ENCODE assay signal across 19 cellular contexts in the genomic region with DNA sequence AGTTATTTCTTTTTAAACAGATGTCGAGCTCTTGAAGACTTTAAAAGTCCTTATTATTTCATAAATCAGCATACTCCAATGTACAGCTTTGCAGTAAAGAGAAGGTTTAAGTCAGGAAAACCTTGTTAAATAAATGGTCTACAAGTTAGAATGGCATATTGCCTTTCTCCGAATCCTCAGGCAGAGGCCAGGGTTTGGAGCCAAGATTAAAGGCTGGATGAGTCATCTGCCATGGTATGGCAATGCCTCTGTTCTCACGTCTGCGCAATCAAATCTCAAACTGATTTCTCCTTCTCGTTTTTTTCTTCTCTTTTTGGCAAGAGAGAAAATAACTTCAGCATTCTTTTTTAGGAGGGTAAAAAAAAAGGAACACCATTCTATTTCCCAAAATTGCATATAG. TPM values are rescaled to one million over a fixed set of nuclear protein-coding genes. Genes with fewer than 3 reads are reported as not detected.
A peak's percentile ranks its signal among the peaks of the same experiment; 100 is the strongest.
DNase-seq lines count a peak whose midpoint lies in the region; ATAC-seq and TF ChIP-seq lines count a peak whose summit lies in the region.
"Had no signal": no experiment of that assay in that cellular context is flagged by ENCODE, and none has a peak within 500 bp of the region (broad histone marks: within the 10 kb centered on the region; RNA-seq: fewer than 3 reads in every experiment).

No MANE protein-coding gene starts in this region.

- no peak overlapping the region for H3K4me3 ChIP-seq in fibroblast of pulmonary artery (replicated peaks; ENCODE audit: low read depth, low read length)
- no peak overlapping the region for H3K4me3 ChIP-seq in neural progenitor cell
- H3K4me3 ChIP-seq: gastroesophageal sphincter, PC-9, psoas muscle, stomach had no signal

- H3K36me3 ChIP-seq in neural progenitor cell: no peaks in the 10 kb centered on the region
- H3K36me3 ChIP-seq: gastroesophageal sphincter, stomach had no signal

- TF ChIP-seq CTCF in fibroblast of pulmonary artery (IDR thresholded peaks at IDR 0.05; ENCODE audit: low read length, missing control alignments) (no peak), neural progenitor cell (IDR thresholded peaks at IDR 0.05) (no peak)

- H3F3A ChIP-seq in neural progenitor cell (ENCODE audit: low read depth): no peaks in the 10 kb centered on the region

- H2AFZ ChIP-seq in neural progenitor cell (replicated peaks): no peak overlapping the region
- H2AFZ ChIP-seq: PC-9 had no signal

- no peaks in the 10 kb centered on the region for H3K9me3 Mint-ChIP-seq in neural progenitor cell
- H3K9me3 Mint-ChIP-seq: activated CD4-positive, alpha-beta memory T cell treated with anti-CD3 and anti-CD28 coated beads, Interleukin-2, amount 10 ng/mL, durations not matched to agents 7 days and 5 days; activated T-helper 1 cell treated with anti-CD3 and anti-CD28 coated beads, Interleukin-12 subunit alpha, Interleukin-12 subunit beta, Interleukin-2, Interleukin-4 antibody, amounts not matched to agents 30 ng/mL and 10 ng/mL and 1 ng/mL, durations not matched to agents 14 hours and 24 hours and 36 hours had no signal

- peaks cover 5% of the 10 kb centered on the region for H3K4me1 Mint-ChIP-seq in neural progenitor cell
- H3K4me1 Mint-ChIP-seq: activated CD4-positive, alpha-beta memory T cell treated with anti-CD3 and anti-CD28 coated beads, Interleukin-2, amount 10 ng/mL, durations not matched to agents 7 days and 5 days; CD4-positive, alpha-beta memory T cell; natural killer cell had no signal

- H3K36me3 Mint-ChIP-seq in neural progenitor cell: no peaks in the 10 kb centered on the region
- H3K36me3 Mint-ChIP-seq: CD4-positive, alpha-beta memory T cell; natural killer cell had no signal

- no peaks in the 10 kb centered on the region for H3K4me1 ChIP-seq in neural progenitor cell
- H3K4me1 ChIP-seq: psoas muscle had no signal

- peaks cover 12% of the 10 kb centered on the region for H3K27me3 Mint-ChIP-seq in neural progenitor cell (ENCODE audit: insufficient read depth, low read depth)

- no peaks in the 10 kb centered on the region for H4K20me1 ChIP-seq in neural progenitor cell (ENCODE audit: low read depth)

- peaks cover 24% of the 10 kb centered on the region for H3K27me3 ChIP-seq in neural progenitor cell

- no peak overlapping the region for H3K4me2 ChIP-seq in neural progenitor cell
- H3K4me2 ChIP-seq: KMS-11, PC-9 had no signal

- no peak overlapping the region for H3K27ac Mint-ChIP-seq in neural progenitor cell
- H3K27ac Mint-ChIP-seq: activated CD4-positive, alpha-beta memory T cell treated with anti-CD3 and anti-CD28 coated beads, Interleukin-2, amount 10 ng/mL, durations not matched to agents 7 days and 5 days; activated T-helper 1 cell treated with anti-CD3 and anti-CD28 coated beads, Interleukin-12 subunit alpha, Interleukin-12 subunit beta, Interleukin-2, Interleukin-4 antibody, amounts not matched to agents 30 ng/mL and 10 ng/mL and 1 ng/mL, durations not matched to agents 14 hours and 24 hours and 36 hours; CD4-positive, alpha-beta memory T cell; natural killer cell had no signal

- ATAC-seq in HG03196 (IDR thresholded peaks at IDR 0.05; ENCODE audit: unreplicated experiment): no peak
- ATAC-seq: gastroesophageal sphincter, natural killer cell, psoas muscle had no signal

- H3K27ac ChIP-seq in neural progenitor cell: no peak overlapping the region
- H3K27ac ChIP-seq: KMS-11, PC-9, psoas muscle, stomach, VCaP had no signal

- no peaks in the 10 kb centered on the region for H3K79me2 ChIP-seq in neural progenitor cell (ENCODE audit: low read depth)

- peak; percentile 65 for DNase-seq in A172 (ENCODE audit: low spot score)
- peak; percentile 39 for DNase-seq in LoVo (ENCODE audit: low spot score)
- peak; percentile 25 for DNase-seq in SW480 (ENCODE audit: low spot score)
- DNase-seq in fibroblast of pulmonary artery (ENCODE audit: low read depth): peak; percentile 20
- no peak for DNase-seq in neural progenitor cell (ENCODE audit: low spot score)
- no peak for DNase-seq in NCI-H1105 (lab: John Stamatoyannopoulos, UW)
- DNase-seq in middle frontal gyrus (ENCODE audit: extremely low spot score, low spot score): no peak
- DNase-seq: activated CD4-positive, alpha-beta memory T cell treated with anti-CD3 and anti-CD28 coated beads, Interleukin-2, amount 10 ng/mL, durations not matched to agents 7 days and 5 days; CD4-positive, alpha-beta memory T cell; natural killer cell; NCI-H1694 treated with DMSO at 0.1 percent for 48 hours; PC-9; psoas muscle; stomach had no signal

- H3K9ac ChIP-seq in neural progenitor cell: no peak overlapping the region
- H3K9ac ChIP-seq: KMS-11 had no signal

- no peak overlapping the region for H3K4me3 Mint-ChIP-seq in neural progenitor cell
- H3K4me3 Mint-ChIP-seq: activated CD4-positive, alpha-beta memory T cell treated with anti-CD3 and anti-CD28 coated beads, Interleukin-2, amount 10 ng/mL, durations not matched to agents 7 days and 5 days; activated T-helper 1 cell treated with anti-CD3 and anti-CD28 coated beads, Interleukin-12 subunit alpha, Interleukin-12 subunit beta, Interleukin-2, Interleukin-4 antibody, amounts not matched to agents 30 ng/mL and 10 ng/mL and 1 ng/mL, durations not matched to agents 14 hours and 24 hours and 36 hours; CD4-positive, alpha-beta memory T cell; natural killer cell had no signal

- H3K9me3 ChIP-seq in neural progenitor cell (ENCODE audit: low read depth): no peaks in the 10 kb centered on the region
- H3K9me3 ChIP-seq: gastroesophageal sphincter, psoas muscle, stomach had no signal

RNA-seq across cellular contexts. Expression of a gene that starts 5.6 kb away (rescaled TPM):
- total RNA-seq in A172 (2014; rRNA removed; shearing (Covaris generic)): 0.02 TPM in 1 of 2 replicates, not detected in the other
- total RNA-seq in neural progenitor cell (ENCODE audit: low replicate concordance): 0.26 and 0.77 TPM in 2 replicates
- total RNA-seq: activated CD4-positive, alpha-beta memory T cell treated with anti-CD3 and anti-CD28 coated beads, Interleukin-2, amount 10 ng/mL, durations not matched to agents 7 days and 5 days; activated T-helper 1 cell treated with anti-CD3 and anti-CD28 coated beads, Interleukin-12 subunit alpha, Interleukin-12 subunit beta, Interleukin-2, Interleukin-4 antibody, amounts not matched to agents 30 ng/mL and 10 ng/mL and 1 ng/mL, durations not matched to agents 14 hours and 24 hours and 36 hours; CD4-positive, alpha-beta memory T cell; natural killer cell; PC-9 had no signal

Comparison
In these comparisons a context has a peak if more than half of its experiments do, and no peak if none do; other contexts are left out.
1. DNase-seq: peak in A172 (single experiment), LoVo (single experiment), SW480 (single experiment) and fibroblast of pulmonary artery (single experiment); none in neural progenitor cell (single experiment), NCI-H1105 (single experiment) and middle frontal gyrus (single experiment).